ENCODE assay signal across 1 cellular context in the genomic region with DNA sequence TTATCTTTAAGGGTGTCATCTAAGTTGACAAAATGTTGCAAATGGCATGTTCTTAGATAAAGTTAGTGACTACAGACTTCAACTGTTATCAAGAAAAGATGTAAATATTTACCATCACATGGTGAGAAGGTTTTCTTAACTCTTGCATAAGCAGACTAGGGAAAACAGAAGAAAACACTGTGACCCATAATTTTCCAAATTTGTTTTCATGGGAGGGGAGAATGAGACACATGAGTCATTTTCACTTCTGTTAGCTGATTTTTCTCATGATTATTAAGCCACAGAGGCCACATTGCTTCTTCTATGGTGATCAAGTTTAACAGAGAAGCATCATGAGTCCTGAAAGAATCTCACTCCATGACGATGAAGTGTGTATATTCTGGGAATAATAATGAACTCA.
A peak's percentile ranks its signal among the peaks of the same experiment; 100 is the strongest.
TF ChIP-seq lines count a peak whose summit lies in the region.

No MANE protein-coding gene starts in this region.

TF ChIP-seq in K562, 482 proteins besides CTCF, POLR2A, EP300 and RAD21 (continued from another document):
- TF ChIP-seq TOE1 (IDR thresholded peaks at IDR 0.05; ENCODE audit: borderline replicate concordance) (no peak), TOE1 (CRISPR knock-in tag; IDR thresholded peaks at IDR 0.05; ENCODE audit: borderline replicate concordance, low read depth) (no peak), ZNF212 (CRISPR knock-in tag; IDR thresholded peaks at IDR 0.05) (no peak), MCM5 (IDR thresholded peaks at IDR 0.05; ENCODE audit: low read depth) (no peak), CEBPG (CRISPR knock-in tag; IDR thresholded peaks at IDR 0.05) (no peak), CEBPG (tag; conservative IDR thresholded peaks at IDR 0.05 in 1 of 2, IDR thresholded peaks at IDR 0.05 in 1 of 2) (peak in 1 of 2 experiments; percentile 52; a peak in 1 of 4 replicates), ZKSCAN3 (CRISPR knock-in tag; IDR thresholded peaks at IDR 0.05) (no peak), ZFP30 (CRISPR knock-in tag; IDR thresholded peaks at IDR 0.05; ENCODE audit: borderline replicate concordance) (no peak), PCBP2 (IDR thresholded peaks at IDR 0.05; ENCODE audit: low read depth, low read length, poor library complexity, severe bottlenecking) (no peak)
- TF ChIP-seq, protein P1, sequence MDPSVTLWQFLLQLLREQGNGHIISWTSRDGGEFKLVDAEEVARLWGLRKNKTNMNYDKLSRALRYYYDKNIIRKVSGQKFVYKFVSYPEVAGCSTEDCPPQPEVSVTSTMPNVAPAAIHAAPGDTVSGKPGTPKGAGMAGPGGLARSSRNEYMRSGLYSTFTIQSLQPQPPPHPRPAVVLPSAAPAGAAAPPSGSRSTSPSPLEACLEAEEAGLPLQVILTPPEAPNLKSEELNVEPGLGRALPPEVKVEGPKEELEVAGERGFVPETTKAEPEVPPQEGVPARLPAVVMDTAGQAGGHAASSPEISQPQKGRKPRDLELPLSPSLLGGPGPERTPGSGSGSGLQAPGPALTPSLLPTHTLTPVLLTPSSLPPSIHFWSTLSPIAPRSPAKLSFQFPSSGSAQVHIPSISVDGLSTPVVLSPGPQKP (CRISPR knock-in tag; IDR thresholded peaks at IDR 0.05), result no peak
- TF ChIP-seq, protein P2, sequence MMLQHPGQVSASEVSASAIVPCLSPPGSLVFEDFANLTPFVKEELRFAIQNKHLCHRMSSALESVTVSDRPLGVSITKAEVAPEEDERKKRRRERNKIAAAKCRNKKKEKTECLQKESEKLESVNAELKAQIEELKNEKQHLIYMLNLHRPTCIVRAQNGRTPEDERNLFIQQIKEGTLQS (IDR thresholded peaks at IDR 0.05), result peak; percentile 11; the same call in 1 of the 2 replicates
- TF ChIP-seq, protein P2 (CRISPR knock-in tag; conservative IDR thresholded peaks at IDR 0.05), result no peak
- TF ChIP-seq, protein P3, sequence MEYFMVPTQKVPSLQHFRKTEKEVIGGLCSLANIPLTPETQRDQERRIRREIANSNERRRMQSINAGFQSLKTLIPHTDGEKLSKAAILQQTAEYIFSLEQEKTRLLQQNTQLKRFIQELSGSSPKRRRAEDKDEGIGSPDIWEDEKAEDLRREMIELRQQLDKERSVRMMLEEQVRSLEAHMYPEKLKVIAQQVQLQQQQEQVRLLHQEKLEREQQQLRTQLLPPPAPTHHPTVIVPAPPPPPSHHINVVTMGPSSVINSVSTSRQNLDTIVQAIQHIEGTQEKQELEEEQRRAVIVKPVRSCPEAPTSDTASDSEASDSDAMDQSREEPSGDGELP (CRISPR knock-in tag; IDR thresholded peaks at IDR 0.05; ENCODE audit: borderline replicate concordance), result no peak
